1 cellular context compared by ENCODE assay signal in genomic region chr2:222860740-222861410, GRCh38.
TF ChIP-seq lines count a peak whose summit lies in the region.

TSS of gene ACSL3 (plus strand) at chr2:222861036. CDS start at chr2:222908773, 47,737 bp downstream.

TF ChIP-seq in GM12878, 131 proteins besides CTCF, POLR2A, EP300 and RAD21 (continued from another document):
- TF ChIP-seq, protein P1, sequence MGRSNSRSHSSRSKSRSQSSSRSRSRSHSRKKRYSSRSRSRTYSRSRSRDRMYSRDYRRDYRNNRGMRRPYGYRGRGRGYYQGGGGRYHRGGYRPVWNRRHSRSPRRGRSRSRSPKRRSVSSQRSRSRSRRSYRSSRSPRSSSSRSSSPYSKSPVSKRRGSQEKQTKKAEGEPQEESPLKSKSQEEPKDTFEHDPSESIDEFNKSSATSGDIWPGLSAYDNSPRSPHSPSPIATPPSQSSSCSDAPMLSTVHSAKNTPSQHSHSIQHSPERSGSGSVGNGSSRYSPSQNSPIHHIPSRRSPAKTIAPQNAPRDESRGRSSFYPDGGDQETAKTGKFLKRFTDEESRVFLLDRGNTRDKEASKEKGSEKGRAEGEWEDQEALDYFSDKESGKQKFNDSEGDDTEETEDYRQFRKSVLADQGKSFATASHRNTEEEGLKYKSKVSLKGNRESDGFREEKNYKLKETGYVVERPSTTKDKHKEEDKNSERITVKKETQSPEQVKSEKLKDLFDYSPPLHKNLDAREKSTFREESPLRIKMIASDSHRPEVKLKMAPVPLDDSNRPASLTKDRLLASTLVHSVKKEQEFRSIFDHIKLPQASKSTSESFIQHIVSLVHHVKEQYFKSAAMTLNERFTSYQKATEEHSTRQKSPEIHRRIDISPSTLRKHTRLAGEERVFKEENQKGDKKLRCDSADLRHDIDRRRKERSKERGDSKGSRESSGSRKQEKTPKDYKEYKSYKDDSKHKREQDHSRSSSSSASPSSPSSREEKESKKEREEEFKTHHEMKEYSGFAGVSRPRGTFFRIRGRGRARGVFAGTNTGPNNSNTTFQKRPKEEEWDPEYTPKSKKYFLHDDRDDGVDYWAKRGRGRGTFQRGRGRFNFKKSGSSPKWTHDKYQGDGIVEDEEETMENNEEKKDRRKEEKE (IDR thresholded peaks at IDR 0.05) = no peak
- TF ChIP-seq, protein P2, sequence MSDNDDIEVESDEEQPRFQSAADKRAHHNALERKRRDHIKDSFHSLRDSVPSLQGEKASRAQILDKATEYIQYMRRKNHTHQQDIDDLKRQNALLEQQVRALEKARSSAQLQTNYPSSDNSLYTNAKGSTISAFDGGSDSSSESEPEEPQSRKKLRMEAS (IDR thresholded peaks at IDR 0.05; ENCODE audit: low read depth, low read length) = 0 out of 2 replicates have a peak, but pooled peaks have one; percentile 24
- TF ChIP-seq NR2F1 (conservative IDR thresholded peaks at IDR 0.05) = peak; percentile 69; the same call in 1 of the 2 replicates
- TF ChIP-seq ASH2L (IDR thresholded peaks at IDR 0.05; ENCODE audit: borderline replicate concordance, low read depth) = peak; percentile 51; the same call in 1 of the 2 replicates
- TF ChIP-seq EED (IDR thresholded peaks at IDR 0.05; ENCODE audit: low read depth) = 0 out of 2 replicates have a peak, but pooled peaks have one; percentile 16
- TF ChIP-seq NFIC (IDR thresholded peaks at IDR 0.05; ENCODE audit: low read depth, low read length) = no peak
- no peak for TF ChIP-seq SKIL (IDR thresholded peaks at IDR 0.05; ENCODE audit: low read depth, poor library complexity, severe bottlenecking)
- TF ChIP-seq CHD2 (IDR thresholded peaks at IDR 0.05; ENCODE audit: borderline replicate concordance, low read depth, low read length) = peak; percentile 58; the same call in 1 of the 2 replicates
- peak; percentile 51 for TF ChIP-seq HDAC6 (IDR thresholded peaks at IDR 0.05; ENCODE audit: unreplicated experiment)
- TF ChIP-seq, protein P3, sequence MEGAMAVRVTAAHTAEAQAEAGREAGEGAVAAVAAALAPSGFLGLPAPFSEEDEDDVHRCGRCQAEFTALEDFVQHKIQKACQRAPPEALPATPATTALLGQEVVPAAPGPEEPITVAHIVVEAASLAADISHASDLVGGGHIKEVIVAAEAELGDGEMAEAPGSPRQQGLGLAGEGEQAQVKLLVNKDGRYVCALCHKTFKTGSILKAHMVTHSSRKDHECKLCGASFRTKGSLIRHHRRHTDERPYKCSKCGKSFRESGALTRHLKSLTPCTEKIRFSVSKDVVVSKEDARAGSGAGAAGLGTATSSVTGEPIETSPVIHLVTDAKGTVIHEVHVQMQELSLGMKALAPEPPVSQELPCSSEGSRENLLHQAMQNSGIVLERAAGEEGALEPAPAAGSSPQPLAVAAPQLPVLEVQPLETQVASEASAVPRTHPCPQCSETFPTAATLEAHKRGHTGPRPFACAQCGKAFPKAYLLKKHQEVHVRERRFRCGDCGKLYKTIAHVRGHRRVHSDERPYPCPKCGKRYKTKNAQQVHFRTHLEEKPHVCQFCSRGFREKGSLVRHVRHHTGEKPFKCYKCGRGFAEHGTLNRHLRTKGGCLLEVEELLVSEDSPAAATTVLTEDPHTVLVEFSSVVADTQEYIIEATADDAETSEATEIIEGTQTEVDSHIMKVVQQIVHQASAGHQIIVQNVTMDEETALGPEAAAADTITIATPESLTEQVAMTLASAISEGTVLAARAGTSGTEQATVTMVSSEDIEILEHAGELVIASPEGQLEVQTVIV (IDR thresholded peaks at IDR 0.05; ENCODE audit: borderline replicate concordance, partially characterized antibody) = peak; percentile 41
- TF ChIP-seq POLR2AphosphoS5 (IDR thresholded peaks at IDR 0.05; ENCODE audit: low read length) = peak; percentile 94
- no peak for TF ChIP-seq WRNIP1 (IDR thresholded peaks at IDR 0.05; ENCODE audit: borderline replicate concordance, low read depth, low read length)
- no peak for TF ChIP-seq BCL3 (IDR thresholded peaks at IDR 0.05; ENCODE audit: borderline replicate concordance, insufficient read depth, low read depth, low read length, poor library complexity, severe bottlenecking)
- TF ChIP-seq, protein P4, sequence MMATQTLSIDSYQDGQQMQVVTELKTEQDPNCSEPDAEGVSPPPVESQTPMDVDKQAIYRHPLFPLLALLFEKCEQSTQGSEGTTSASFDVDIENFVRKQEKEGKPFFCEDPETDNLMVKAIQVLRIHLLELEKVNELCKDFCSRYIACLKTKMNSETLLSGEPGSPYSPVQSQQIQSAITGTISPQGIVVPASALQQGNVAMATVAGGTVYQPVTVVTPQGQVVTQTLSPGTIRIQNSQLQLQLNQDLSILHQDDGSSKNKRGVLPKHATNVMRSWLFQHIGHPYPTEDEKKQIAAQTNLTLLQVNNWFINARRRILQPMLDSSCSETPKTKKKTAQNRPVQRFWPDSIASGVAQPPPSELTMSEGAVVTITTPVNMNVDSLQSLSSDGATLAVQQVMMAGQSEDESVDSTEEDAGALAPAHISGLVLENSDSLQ (IDR thresholded peaks at IDR 0.05) = no peak
- TF ChIP-seq PAX5 (IDR thresholded peaks at IDR 0.05; ENCODE audit: borderline replicate concordance, low read depth, low read length) = peak; percentile 57; the same call in 1 of the 2 replicates
- peak; percentile 85 for TF ChIP-seq TCF3 (IDR thresholded peaks at IDR 0.05; ENCODE audit: borderline replicate concordance, insufficient read depth, low read depth, low read length)
